9 cellular contexts compared by ENCODE assay signal in genomic region chr14:102295301-102295700, GRCh38. TPM values are rescaled to one million over a fixed set of nuclear protein-coding genes. Genes with fewer than 3 reads are reported as not detected.
DNase-seq lines count a peak whose midpoint lies in the region; ATAC-seq, FAIRE-seq and TF ChIP-seq lines count a peak whose summit lies in the region.
"Had no signal": no experiment of that assay in that cellular context is flagged by ENCODE, and none has a peak within 500 bp of the region (broad histone marks: within the 10 kb centered on the region; RNA-seq: fewer than 3 reads in every experiment).

No MANE protein-coding gene starts in this region.

- no peak overlapping the region for H2BK12ac ChIP-seq in neuronal stem cell (ENCODE audit: low read length)

- no peak overlapping the region for H4K8ac ChIP-seq in neuronal stem cell (ENCODE audit: low read depth, low read length)

- no peak overlapping the region for H2BK5ac ChIP-seq in neuronal stem cell (ENCODE audit: low read length)

- intact Hi-C loops in body of pancreas (cut with DNase I) = no loop called here

- no peak overlapping the region for H3K23ac ChIP-seq in neuronal stem cell (ENCODE audit: low read depth, low read length, poor library complexity)

- no peak for FAIRE-seq in GM19239 (lab: Jason Lieb, UNC)

- peak overlapping the region in 3 of 4 donors; percentile 9 to 40 (median 21) for H3K27ac ChIP-seq in body of pancreas
- no peak overlapping the region for H3K27ac ChIP-seq in neuronal stem cell (replicated peaks; ENCODE audit: low read length)

- no peak overlapping the region for H3K18ac ChIP-seq in neuronal stem cell (ENCODE audit: low read length)

- no peak overlapping the region for H2BK15ac ChIP-seq in neuronal stem cell (ENCODE audit: low read length)

- WGBS in body of pancreas, 2 donors = 39 to 48% methylated on average over 3 of the region's 3 CpGs
- WGBS in neuronal stem cell (ENCODE audit: extremely low coverage in 2 of 2, insufficient read length in 2 of 2, insufficient replicate concordance in 1 of 2), 2 donors = no CpG with 5 or more reads among the region's 3 CpGs

- H3K9me3 ChIP-seq in body of pancreas (no peaks in the 10 kb centered on the region), neuronal stem cell (replicated peaks in 1 of 2; ENCODE audit: control insufficient read depth in 2 of 2, insufficient read depth in 1 of 2, low read depth in 1 of 2, low read length in 2 of 2) (peaks cover 0 to 1% of the 10 kb centered on the region in 2 donors)

- DNase-seq in AG09309 (ENCODE audit: low read depth) = no peak
- no peak for DNase-seq in HFF-Myc (ENCODE audit: extremely low read depth, low read depth)
- no peak for DNase-seq in body of pancreas
- DNase-seq in iris pigment epithelial cell (ENCODE audit: low read depth) = peak; percentile 61
- DNase-seq in germinal center (ENCODE audit: low spot score) = no peak
- DNase-seq in GM19239 (ENCODE audit: insufficient read length, low spot score) = no peak
- no peak for DNase-seq in neuronal stem cell (ENCODE audit: low spot score)
- DNase-seq: stimulated activated CD4-positive, alpha-beta T cell treated with anti-CD3 and anti-CD28 coated beads, Interleukin-1b, Interleukin-23, amount 100 ng/mL, for 48 hours had no signal

- no peak overlapping the region for H3K4me3 ChIP-seq in AG09309 (ENCODE audit: control insufficient read depth, low read depth, low read length)
- H3K4me3 ChIP-seq in HFF-Myc (replicated peaks; ENCODE audit: low read depth, low read length) = no peak overlapping the region
- H3K4me3 ChIP-seq in body of pancreas = no peak overlapping the region
- no peak overlapping the region for H3K4me3 ChIP-seq in neuronal stem cell (ENCODE audit: low read length in 2 of 2)

- no peak overlapping the region for H3K4me2 ChIP-seq in neuronal stem cell (ENCODE audit: insufficient read depth, low read length, poor library complexity, severe bottlenecking)

- H2BK120ac ChIP-seq in neuronal stem cell (ENCODE audit: low read depth, low read length) = no peak overlapping the region

- no peak overlapping the region for H2AFZ ChIP-seq in neuronal stem cell (ENCODE audit: low read length)

- H3K4ac ChIP-seq in neuronal stem cell (ENCODE audit: low read length) = no peak overlapping the region

- H4K91ac ChIP-seq in neuronal stem cell (ENCODE audit: low read depth, low read length, poor library complexity) = no peak overlapping the region

- H3K4me1 ChIP-seq in body of pancreas (peaks cover 9% of the 10 kb centered on the region), neuronal stem cell (ENCODE audit: control insufficient read depth in 2 of 2, insufficient read depth in 1 of 2, low read depth in 1 of 2, low read length in 2 of 2) (no peaks in the 10 kb centered on the region)

- H3K36me3 ChIP-seq in body of pancreas (replicated peaks in 1 of 2; ENCODE audit: insufficient read depth in 1 of 2, low read depth in 2 of 2) (no peaks in the 10 kb centered on the region), neuronal stem cell (replicated peaks in 1 of 2; ENCODE audit: control insufficient read depth in 2 of 2, insufficient read depth in 2 of 2, low read length in 2 of 2) (no peaks in the 10 kb centered on the region)

- H3K9ac ChIP-seq in neuronal stem cell (ENCODE audit: low read depth, low read length, poor library complexity) = no peak overlapping the region

- no peak for TF ChIP-seq POLR2A in body of pancreas (IDR thresholded peaks at IDR 0.05)

- H3K27me3 ChIP-seq in body of pancreas (no peaks in the 10 kb centered on the region), neuronal stem cell (ENCODE audit: control insufficient read depth in 3 of 3, insufficient read depth in 3 of 3, low read depth in 1 of 3, low read length in 3 of 3) (no peaks in the 10 kb centered on the region)

- H3K79me1 ChIP-seq in neuronal stem cell (ENCODE audit: low read depth, low read length) = no peaks in the 10 kb centered on the region

- H3K14ac ChIP-seq in neuronal stem cell (ENCODE audit: low read length) = no peak overlapping the region

- peak; percentile 47 for TF ChIP-seq CTCF in AG09309 (IDR thresholded peaks at IDR 0.05; ENCODE audit: control insufficient read depth, insufficient read depth, low read depth, low read length, missing control alignments)
- TF ChIP-seq CTCF in HFF-Myc (IDR thresholded peaks at IDR 0.05; ENCODE audit: low read depth, low read length, missing control alignments) = peak; percentile 35
- peak in 4 of 7 experiments; percentile 7 to 26 (median 20) for TF ChIP-seq CTCF in body of pancreas (IDR thresholded peaks at IDR 0.05)

- H2AK5ac ChIP-seq in neuronal stem cell (ENCODE audit: low read depth, low read length) = no peak overlapping the region

- ATAC-seq in body of pancreas (peak; percentile 33), HG02588 (IDR thresholded peaks at IDR 0.05; ENCODE audit: unreplicated experiment) (no peak)

RNA-seq across cellular contexts. Expression of gene MOK, which starts 9.7 kb away (rescaled TPM):
- 10 to 100 TPM; 14.3 to 18.5 TPM for total RNA-seq in body of pancreas
- 9.5 TPM for polyA plus RNA-seq in neuronal stem cell (2013, experiment 1 of 2)
- polyA plus RNA-seq in neuronal stem cell (2013, experiment 2 of 2) = 9.4 TPM

RNA-seq across cellular contexts. Expression of gene ZNF839, which starts 24.2 kb away (rescaled TPM):
- total RNA-seq in body of pancreas = 10 to 100 TPM in 1 of 2 donors, 1 to 10 TPM in 1; 8.0 to 22.1 TPM
- 8.2 TPM for polyA plus RNA-seq in neuronal stem cell (2013, experiment 1 of 2)
- polyA plus RNA-seq in neuronal stem cell (2013, experiment 2 of 2) = 8.3 TPM
